Comparison of ENCODE assay signal across 1 cellular context in the genomic region with DNA sequence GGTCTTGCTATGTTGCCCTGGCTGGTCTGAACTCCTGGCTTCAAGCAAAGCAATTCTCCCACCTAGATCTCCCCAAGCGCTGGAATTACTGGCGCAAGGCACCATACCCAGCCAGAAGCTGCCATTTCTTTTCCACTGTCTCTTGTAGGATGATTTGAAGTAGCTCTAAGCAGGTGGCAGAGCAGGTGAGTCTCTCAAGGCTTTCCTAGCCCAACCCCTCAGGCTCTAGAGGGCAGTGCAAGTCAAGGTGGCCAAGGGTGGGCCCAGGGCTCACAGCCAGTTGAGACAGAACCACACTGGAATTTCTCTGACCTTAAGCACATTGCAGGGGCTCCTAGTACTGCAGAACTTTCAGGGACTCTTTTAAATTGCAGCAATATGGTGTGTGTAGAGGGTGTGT.
A peak's percentile ranks its signal among the peaks of the same experiment; 100 is the strongest.
TF ChIP-seq lines count a peak whose summit lies in the region.

No MANE protein-coding gene starts in this region.

TF ChIP-seq in H1, 55 proteins besides CTCF, POLR2A, EP300 and RAD21:
- TF ChIP-seq SIX5 (IDR thresholded peaks at IDR 0.05; ENCODE audit: low read depth, low read length) (no peak), RXRA (IDR thresholded peaks at IDR 0.05; ENCODE audit: insufficient read depth, low read depth, low read length) (no peak), SIN3A (conservative IDR thresholded peaks at IDR 0.05 in 1 of 2, IDR thresholded peaks at IDR 0.05 in 1 of 2; ENCODE audit: low read depth in 1 of 2, low read length in 2 of 2) (0 out of 4 replicates have a peak, but pooled peaks of 1 of the 2 experiments have one; percentile 36), ASH2L (IDR thresholded peaks at IDR 0.05; ENCODE audit: low read length) (no peak), TBP (IDR thresholded peaks at IDR 0.05; ENCODE audit: low read depth, low read length) (peak; percentile 30; the same call in 1 of the 2 replicates), KDM4A (IDR thresholded peaks at IDR 0.05; ENCODE audit: low read depth, low read length, severe bottlenecking) (no peak), SRF (IDR thresholded peaks at IDR 0.05; ENCODE audit: low read depth, low read length) (no peak), NANOG (IDR thresholded peaks at IDR 0.05; ENCODE audit: insufficient read depth, low read depth, low read length, poor library complexity, severe bottlenecking) (no peak), SP2 (IDR thresholded peaks at IDR 0.05; ENCODE audit: low read length) (no peak), TAF1 (IDR thresholded peaks at IDR 0.05; ENCODE audit: low read depth, low read length) (no peak), SP1 (IDR thresholded peaks at IDR 0.05; ENCODE audit: low read depth, low read length) (no peak), MAFK (IDR thresholded peaks at IDR 0.05; ENCODE audit: low read depth, low read length) (no peak), KDM5A (IDR thresholded peaks at IDR 0.05; ENCODE audit: low read length) (no peak), POLR2AphosphoS5 (IDR thresholded peaks at IDR 0.05; ENCODE audit: low read depth, low read length) (no peak), YY1 (IDR thresholded peaks at IDR 0.05; ENCODE audit: low read depth, low read length) (peak; percentile 71), TCF12 (IDR thresholded peaks at IDR 0.05; ENCODE audit: low read depth, low read length) (no peak), RNF2 (IDR thresholded peaks at IDR 0.05; ENCODE audit: borderline replicate concordance, low read depth, low read length, missing control alignments, poor library complexity, severe bottlenecking) (no peak), CREB1 (IDR thresholded peaks at IDR 0.05) (no peak)
- TF ChIP-seq, protein P1, sequence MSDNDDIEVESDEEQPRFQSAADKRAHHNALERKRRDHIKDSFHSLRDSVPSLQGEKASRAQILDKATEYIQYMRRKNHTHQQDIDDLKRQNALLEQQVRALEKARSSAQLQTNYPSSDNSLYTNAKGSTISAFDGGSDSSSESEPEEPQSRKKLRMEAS (IDR thresholded peaks at IDR 0.05), result peak; percentile 74; the same call in 1 of the 2 replicates
- TF ChIP-seq, protein P2, sequence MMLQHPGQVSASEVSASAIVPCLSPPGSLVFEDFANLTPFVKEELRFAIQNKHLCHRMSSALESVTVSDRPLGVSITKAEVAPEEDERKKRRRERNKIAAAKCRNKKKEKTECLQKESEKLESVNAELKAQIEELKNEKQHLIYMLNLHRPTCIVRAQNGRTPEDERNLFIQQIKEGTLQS (IDR thresholded peaks at IDR 0.05; ENCODE audit: insufficient read depth, low read depth, low read length), result no peak
- TF ChIP-seq, protein P3, sequence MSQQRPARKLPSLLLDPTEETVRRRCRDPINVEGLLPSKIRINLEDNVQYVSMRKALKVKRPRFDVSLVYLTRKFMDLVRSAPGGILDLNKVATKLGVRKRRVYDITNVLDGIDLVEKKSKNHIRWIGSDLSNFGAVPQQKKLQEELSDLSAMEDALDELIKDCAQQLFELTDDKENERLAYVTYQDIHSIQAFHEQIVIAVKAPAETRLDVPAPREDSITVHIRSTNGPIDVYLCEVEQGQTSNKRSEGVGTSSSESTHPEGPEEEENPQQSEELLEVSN (IDR thresholded peaks at IDR 0.05), result peak; percentile 76; the same call in 1 of the 2 replicates
TF ChIP-seq in H1: peak in this region for 5.
